ENCODE assay signal across 17 cellular contexts in the genomic region with DNA sequence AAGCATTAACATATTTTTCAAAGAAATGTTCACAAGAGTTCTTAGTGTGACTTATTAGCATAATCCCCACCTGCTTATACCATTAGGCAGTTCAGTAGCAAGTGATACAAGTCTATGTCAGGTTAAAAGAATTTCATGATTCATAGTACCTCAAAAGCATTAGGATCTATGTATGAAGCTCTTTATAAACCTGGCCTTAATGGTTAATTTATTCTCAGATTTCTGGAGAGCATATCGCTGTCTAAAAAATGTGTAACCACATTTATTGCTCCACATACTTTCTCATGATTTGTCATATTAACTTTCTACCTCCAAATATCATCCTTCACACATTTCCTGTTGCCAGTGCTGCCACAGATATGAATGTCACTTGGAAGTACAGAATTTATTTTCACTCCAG.
DNase-seq lines count a peak whose midpoint lies in the region; TF ChIP-seq lines count a peak whose summit lies in the region.
"Had no signal": no experiment of that assay in that cellular context is flagged by ENCODE, and none has a peak within 500 bp of the region (broad histone marks: within the 10 kb centered on the region; RNA-seq: fewer than 3 reads in every experiment).

No MANE protein-coding gene starts in this region.

- no peak for TF ChIP-seq CTCF in GM10266 (IDR thresholded peaks at IDR 0.05; ENCODE audit: control insufficient read depth, insufficient read depth, low read depth, missing control alignments)

- no peak overlapping the region for H3K27ac ChIP-seq in epithelial cell of prostate
- H3K27ac ChIP-seq: SK-N-MC had no signal

- in situ Hi-C loops in Caki2 (cut with HindIII; ENCODE audit: low pct_unique_long_range_greater_than_20kb, low sequenced_read_pairs), result no loop called here

- DNase-seq in Caki2 (ENCODE audit: low read depth) (peak; percentile 8), NCI-H524 treated with DMSO at 0.1 percent for 48 hours (lab: John Stamatoyannopoulos, UW) (peak; percentile 17), epithelial cell of prostate (ENCODE audit: low read depth, low spot score) (peak; percentile 3), renal cortical epithelial cell (ENCODE audit: low read depth) (peak; percentile 77), GM10266 (ENCODE audit: extremely low spot score) (no peak), COLO829 (ENCODE audit: low spot score) (no peak), NCI-H1417 treated with DMSO at 0.1 percent for 48 hours (lab: John Stamatoyannopoulos, UW) (no peak)
- DNase-seq: AML-193, COR-L47, DMS79, H9, NCI-H1105 treated with DMSO at 0.1 percent for 48 hours, NCI-H187 treated with DMSO at 0.1 percent for 48 hours, NCI-H446 treated with DMSO at 0.1 percent for 48 hours, NCI-H748 treated with DMSO at 0.1 percent for 48 hours, PC-3 had no signal

Comparison
In these comparisons a context has a peak if more than half of its experiments do, and no peak if none do; other contexts are left out.
1. DNase-seq: peak in Caki2 (single experiment), NCI-H524 treated with DMSO at 0.1 percent for 48 hours (single experiment), epithelial cell of prostate (single experiment) and renal cortical epithelial cell (single experiment); none in GM10266 (single experiment), COLO829 (single experiment) and NCI-H1417 treated with DMSO at 0.1 percent for 48 hours (single experiment).